9 cellular contexts compared by ENCODE assay signal in genomic region chr19:57280913-57281425, GRCh38. TPM values are rescaled to one million over a fixed set of nuclear protein-coding genes. Genes with fewer than 3 reads are reported as not detected.
DNase-seq lines count a peak whose midpoint lies in the region; ATAC-seq and TF ChIP-seq lines count a peak whose summit lies in the region.
"Had no signal": no experiment of that assay in that cellular context is flagged by ENCODE, and none has a peak within 500 bp of the region (broad histone marks: within the 10 kb centered on the region; RNA-seq: fewer than 3 reads in every experiment).

No MANE protein-coding gene starts in this region.

- H3K4me1 Mint-ChIP-seq in naive thymus-derived CD4-positive, alpha-beta T cell: peaks cover 15 to 41% (median 33%) of the 10 kb centered on the region in 7 donors

- no peak for ATAC-seq in naive thymus-derived CD4-positive, alpha-beta T cell
- ATAC-seq in GM19463 (IDR thresholded peaks at IDR 0.05; ENCODE audit: unreplicated experiment) (no peak), HG03442 (IDR thresholded peaks at IDR 0.05; ENCODE audit: unreplicated experiment) (no peak), GM21423 (IDR thresholded peaks at IDR 0.05; ENCODE audit: unreplicated experiment) (no peak)

- H3K4me3 Mint-ChIP-seq in naive thymus-derived CD4-positive, alpha-beta T cell: no peak overlapping the region

- H3K36me3 Mint-ChIP-seq in naive thymus-derived CD4-positive, alpha-beta T cell: peaks cover 14 to 50% (median 49%) of the 10 kb centered on the region in 5 donors
- H3K36me3 Mint-ChIP-seq: IgD-negative memory B cell had no signal

- H3K9me3 ChIP-seq in A673 (ENCODE audit: low read depth, low read length, poor library complexity, severe bottlenecking): no peaks in the 10 kb centered on the region
- peaks cover 0 to 10% (median 0%) of the 10 kb centered on the region in 3 experiments for H3K9me3 ChIP-seq in naive thymus-derived CD4-positive, alpha-beta T cell (ENCODE audit: control insufficient read depth in 2 of 3, low read length in 3 of 3)

- intact Hi-C loops in A673 (cut with micrococcal nuclease; ENCODE audit: unreplicated experiment): loop anchor here (1.0 kb wide), 1 partner anchor 41 kb away; the partner anchor contains the start of gene ZNF805
- intact Hi-C loops in dorsolateral prefrontal cortex (cut with DNase I): loop anchor here (1.0 to 10.0 kb wide), 5 partner anchors 40 to 86 kb away; partner anchors contain the start of genes ZNF805 (in 2 of the 2), ZNF264 (in 1 of the 2), ZNF304 (in 1 of the 2) and ZNF543 (in 1 of the 2)
- intact Hi-C loops in naive thymus-derived CD4-positive, alpha-beta T cell (cut with micrococcal nuclease): loop anchor here (1.0 to 5.0 kb wide), 20 partner anchors 39 to 1171 kb away; partner anchors contain the start of genes TRAPPC2B (in 2 of the 2), ZNF264 (in 2 of the 2), ZNF304 (in 2 of the 2) and ZNF543 (in 2 of the 2)

- TF ChIP-seq CTCF in A673 (conservative IDR thresholded peaks at IDR 0.05; ENCODE audit: low read depth, low read length) (no peak), dorsolateral prefrontal cortex (IDR thresholded peaks at IDR 0.05 in 54 of 56, conservative IDR thresholded peaks at IDR 0.05 in 2 of 56; ENCODE audit: low read depth in 1 of 56, partially characterized antibody in 56 of 56) (no peak)

- H3K36me3 ChIP-seq in A673 (ENCODE audit: insufficient read depth, low read length, poor library complexity, severe bottlenecking): peaks cover 22% of the 10 kb centered on the region
- peaks cover 0 to 36% (median 15%) of the 10 kb centered on the region in 3 experiments for H3K36me3 ChIP-seq in naive thymus-derived CD4-positive, alpha-beta T cell (ENCODE audit: control insufficient read depth in 2 of 3, insufficient read depth in 3 of 3, low read length in 3 of 3)

- no peaks in the 10 kb centered on the region for H3K27me3 Mint-ChIP-seq in naive thymus-derived CD4-positive, alpha-beta T cell
- H3K27me3 Mint-ChIP-seq: IgD-negative memory B cell had no signal

- no peak overlapping the region for H3K27ac Mint-ChIP-seq in naive thymus-derived CD4-positive, alpha-beta T cell

- POLR2A ChIA-PET in A673 (lab: Charles Lee; ENCODE audit: low non-redundant PET): no interaction called here
- POLR2A ChIA-PET in naive thymus-derived CD4-positive, alpha-beta T cell (lab: Charles Lee): no interaction called here

- peak; percentile 21 for DNase-seq in A673 (ENCODE audit: low spot score)
- DNase-seq in ELF-1 (ENCODE audit: low read depth, low spot score): peak; percentile 21
- peak; percentile 63 for DNase-seq in OCI-M1 (lab: John Stamatoyannopoulos, UW)
- DNase-seq in dorsolateral prefrontal cortex: no peak
- DNase-seq in naive thymus-derived CD4-positive, alpha-beta T cell: peak in 6 of 9 donors; percentile 37 to 44 (median 42)

- H3K4me3 ChIP-seq in A673 (ENCODE audit: low read depth, low read length, poor library complexity, severe bottlenecking) (peak overlapping the region; percentile 92), dorsolateral prefrontal cortex (peak overlapping the region; percentile 62 to 100 (median 96))
- H3K4me3 ChIP-seq in naive thymus-derived CD4-positive, alpha-beta T cell (ENCODE audit: low read length): peak overlapping the region; percentile 80

- CTCF ChIA-PET in A673 (lab: Charles Lee): no interaction called here
- CTCF ChIA-PET in naive thymus-derived CD4-positive, alpha-beta T cell (lab: Charles Lee): no interaction called here

- H3K4me1 ChIP-seq in A673 (ENCODE audit: insufficient read depth, low read length, poor library complexity, severe bottlenecking): peaks cover 13% of the 10 kb centered on the region
- H3K4me1 ChIP-seq in naive thymus-derived CD4-positive, alpha-beta T cell (ENCODE audit: control insufficient read depth in 2 of 2, insufficient read depth in 2 of 2, low read length in 2 of 2): peaks cover 18 to 23% of the 10 kb centered on the region in 2 donors

- H3K27ac ChIP-seq in A673 (ENCODE audit: low read depth, low read length, poor library complexity, severe bottlenecking) (peak overlapping the region; percentile 98), dorsolateral prefrontal cortex (peak overlapping the region in 57 of 59 donors; percentile 87 to 100 (median 98))
- H3K27ac ChIP-seq in naive thymus-derived CD4-positive, alpha-beta T cell (ENCODE audit: low read depth, low read length): peak overlapping the region; percentile 98

- H3K27me3 ChIP-seq in A673 (replicated peaks; ENCODE audit: insufficient read depth, low read depth, low read length, poor library complexity): no peaks in the 10 kb centered on the region
- no peaks in the 10 kb centered on the region for H3K27me3 ChIP-seq in dorsolateral prefrontal cortex
- H3K27me3 ChIP-seq in naive thymus-derived CD4-positive, alpha-beta T cell (ENCODE audit: control insufficient read depth in 2 of 2, insufficient read depth in 2 of 2, low read length in 2 of 2): no peaks in the 10 kb centered on the region

- H3K9me3 Mint-ChIP-seq in naive thymus-derived CD4-positive, alpha-beta T cell: peaks cover 0 to 28% (median 10%) of the 10 kb centered on the region in 11 donors
- H3K9me3 Mint-ChIP-seq: IgD-negative memory B cell had no signal

- BruUV-seq in A673 (replicated peaks; lab: Mats Ljungman, UMichigan): no TSS peak

RNA-seq across cellular contexts. Expression of gene ZNF460, which starts 0.7 kb away (rescaled TPM):
- total RNA-seq in A673 (2021) (53.3 and 58.4 TPM in 2 replicates), dorsolateral prefrontal cortex (100 to 1,000 TPM in 32 of 120 experiments, 10 to 100 TPM in 88; 74.0 to 139 (median 93.3) TPM)
- total RNA-seq in naive thymus-derived CD4-positive, alpha-beta T cell: 10 to 100 TPM; 44.8 to 82.6 (median 71.1) TPM
- polyA plus RNA-seq in naive thymus-derived CD4-positive, alpha-beta T cell: 10 to 100 TPM in 1 of 2 donors, 1 to 10 TPM in 1; 8.1 to 10.2 TPM

RNA-seq across cellular contexts. Expression of gene ZNF543, which starts 39.3 kb away (rescaled TPM):
- total RNA-seq in A673 (2021) (10.1 and 10.6 TPM in 2 replicates), dorsolateral prefrontal cortex (10 to 100 TPM; 10.1 to 23.0 (median 14.9) TPM)
- total RNA-seq in naive thymus-derived CD4-positive, alpha-beta T cell: 1 to 10 TPM; 3.6 to 9.0 (median 8.0) TPM
- polyA plus RNA-seq in naive thymus-derived CD4-positive, alpha-beta T cell: 1 to 10 TPM; 2.6 to 7.8 TPM

RNA-seq across cellular contexts. Expression of gene ZNF805, which starts 40.5 kb away (rescaled TPM):
- total RNA-seq in A673 (2021) (11.7 and 14.7 TPM in 2 replicates), dorsolateral prefrontal cortex (10 to 100 TPM; 13.8 to 22.6 (median 17.4) TPM)
- 10 to 100 TPM; 12.0 to 26.2 (median 23.7) TPM for total RNA-seq in naive thymus-derived CD4-positive, alpha-beta T cell
- polyA plus RNA-seq in naive thymus-derived CD4-positive, alpha-beta T cell: 1 to 10 TPM; 3.9 to 5.0 TPM

RNA-seq across cellular contexts. Expression of gene AURKC, which starts 50.1 kb away (rescaled TPM):
- total RNA-seq in A673 (2021) (1.2 and 1.5 TPM in 2 replicates), dorsolateral prefrontal cortex (1 to 10 TPM in 115 of 120 experiments, under 1 TPM in 5; 0.42 to 6.5 (median 2.6) TPM)
- under 1 TPM in 4 of 5 experiments, not detected in 1; 0.43 to 0.88 (median 0.65) TPM for total RNA-seq in naive thymus-derived CD4-positive, alpha-beta T cell
- not detected for polyA plus RNA-seq in naive thymus-derived CD4-positive, alpha-beta T cell

Comparison
In these comparisons a context has a peak if more than half of its experiments do, and no peak if none do; other contexts are left out.
1. DNase-seq: peak in A673 (single experiment), ELF-1 (single experiment), OCI-M1 (single experiment) and naive thymus-derived CD4-positive, alpha-beta T cell (6 of 9); none in dorsolateral prefrontal cortex (0 of 10).
2. Peak in every context shown above with its lines, with median percentiles within 50 percentile points of each other: H3K27ac ChIP-seq and H3K4me3 ChIP-seq.